Comparison of ENCODE assay signal across 13 cellular contexts in genomic region chr4:102546635-102547034, GRCh38.
DNase-seq lines count a peak whose midpoint lies in the region; ATAC-seq, FAIRE-seq and TF ChIP-seq lines count a peak whose summit lies in the region.
"Had no signal": no experiment of that assay in that cellular context is flagged by ENCODE, and none has a peak within 500 bp of the region (broad histone marks: within the 10 kb centered on the region; RNA-seq: fewer than 3 reads in every experiment).

No MANE protein-coding gene starts in this region.

- DNase-seq in effector memory CD8-positive, alpha-beta T cell, result no peak
- DNase-seq in D721Med (ENCODE audit: insufficient read length, low spot score), result no peak
- no peak for DNase-seq in stimulated activated CD4-positive, alpha-beta T cell treated with anti-CD3 and anti-CD28 coated beads, Interleukin-2, amount 100 ng/mL, for 24 hours
- DNase-seq: caudate nucleus, erythroblast, sigmoid colon, uterus had no signal

- peaks cover 65% of the 10 kb centered on the region for H3K36me3 Mint-ChIP-seq in effector memory CD8-positive, alpha-beta T cell (ENCODE audit: insufficient read depth)

- peak overlapping the region; percentile 69 to 71 for H3K27ac Mint-ChIP-seq in effector memory CD8-positive, alpha-beta T cell

- H3K9me3 Mint-ChIP-seq in effector memory CD8-positive, alpha-beta T cell, result no peaks in the 10 kb centered on the region

- H3K4me1 Mint-ChIP-seq in effector memory CD8-positive, alpha-beta T cell (ENCODE audit: low read depth in 2 of 2), result peaks cover 15 to 28% of the 10 kb centered on the region in 2 donors

- no peaks in the 10 kb centered on the region for H3K27me3 Mint-ChIP-seq in effector memory CD8-positive, alpha-beta T cell

- no peak overlapping the region for H3K4me3 Mint-ChIP-seq in effector memory CD8-positive, alpha-beta T cell

- no peak for TF ChIP-seq CTCF in D721Med (IDR thresholded peaks at IDR 0.05; ENCODE audit: insufficient read depth, missing control alignments)

- ATAC-seq in GM18498 (IDR thresholded peaks at IDR 0.05; ENCODE audit: unreplicated experiment) (peak; percentile 31), GM21381 (IDR thresholded peaks at IDR 0.05; ENCODE audit: unreplicated experiment) (peak; percentile 37), HG03196 (IDR thresholded peaks at IDR 0.05; ENCODE audit: unreplicated experiment) (peak; percentile 38), HG02840 (IDR thresholded peaks at IDR 0.05; ENCODE audit: low FRiP score, unreplicated experiment) (no peak), HG02970 (IDR thresholded peaks at IDR 0.05; ENCODE audit: low FRiP score, unreplicated experiment) (no peak)
- no peak for ATAC-seq in effector memory CD8-positive, alpha-beta T cell (replicated peaks)

- FAIRE-seq in D721Med (lab: Jason Lieb, UNC), result no peak
- FAIRE-seq: G401.6 had no signal

Comparison
In these comparisons a context has a peak if more than half of its experiments do, and no peak if none do; other contexts are left out.
1. ATAC-seq: peak in GM18498 (single experiment), GM21381 (single experiment) and HG03196 (single experiment); none in effector memory CD8-positive, alpha-beta T cell (single experiment), HG02840 (single experiment) and HG02970 (single experiment).